In the genomic region with DNA sequence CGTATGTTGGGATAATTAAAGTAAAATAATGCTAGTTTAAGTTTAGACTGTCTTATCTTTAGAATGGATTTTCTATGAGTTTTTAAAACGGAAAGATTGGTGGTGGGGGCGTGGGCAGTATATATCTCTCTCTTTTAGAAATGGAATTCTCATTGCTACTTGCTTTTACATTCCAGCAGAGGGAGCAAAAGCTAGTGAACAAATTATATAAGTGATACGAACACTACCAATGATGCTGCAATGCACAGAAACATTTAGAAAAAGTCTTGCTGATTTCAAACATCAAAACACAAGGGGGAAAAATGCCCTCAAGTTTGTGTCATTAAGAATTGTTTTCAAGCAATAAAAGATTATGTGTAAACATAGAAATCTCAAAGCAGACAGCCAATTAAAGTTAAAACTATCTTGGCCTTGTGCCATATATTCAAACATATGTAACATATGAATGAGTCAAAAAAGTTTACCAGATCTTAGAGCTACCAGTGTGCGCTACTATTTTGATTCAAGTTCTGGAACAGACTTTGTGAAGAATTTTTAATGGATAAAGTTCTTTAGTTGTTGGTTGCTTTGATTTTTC, we compare ENCODE assay signal across 1 cellular context.
TF ChIP-seq lines count a peak whose summit lies in the region.

No MANE protein-coding gene starts in this region.

TF ChIP-seq in K562, 482 proteins besides CTCF, POLR2A, EP300 and RAD21 (continued from another document):
- TF ChIP-seq ZNF318 (IDR thresholded peaks at IDR 0.05; ENCODE audit: borderline replicate concordance in 1 of 2, low read depth in 1 of 2) (no peak), ZBTB1 (CRISPR knock-in tag; IDR thresholded peaks at IDR 0.05; ENCODE audit: borderline replicate concordance, low read depth) (no peak), ZNF232 (CRISPR knock-in tag; IDR thresholded peaks at IDR 0.05) (no peak), ZC3H4 (CRISPR knock-in tag; IDR thresholded peaks at IDR 0.05; ENCODE audit: borderline replicate concordance) (no peak), NFIC (IDR thresholded peaks at IDR 0.05) (peak; percentile 76)
